In genomic region chr1:221310180-221310579, GRCh38 we compare ENCODE assay signal across 21 cellular contexts.
DNase-seq lines count a peak whose midpoint lies in the region; ATAC-seq lines count a peak whose summit lies in the region.
"Had no signal": no experiment of that assay in that cellular context is flagged by ENCODE, and none has a peak within 500 bp of the region (broad histone marks: within the 10 kb centered on the region; RNA-seq: fewer than 3 reads in every experiment).

No MANE protein-coding gene starts in this region.

- no peaks in the 10 kb centered on the region for H3K79me2 ChIP-seq in mesendoderm (ENCODE audit: control insufficient read depth, insufficient read depth, low read length)
- H3K79me2 ChIP-seq: parathyroid adenoma had no signal

- H3K36me3 ChIP-seq in mesendoderm (ENCODE audit: control insufficient read depth, insufficient read depth, low read length), result no peaks in the 10 kb centered on the region
- H3K36me3 ChIP-seq in CD8-positive, alpha-beta memory T cell (ENCODE audit: insufficient read depth, low read length), result no peaks in the 10 kb centered on the region
- H3K36me3 ChIP-seq: esophagus muscularis mucosa, SJCRH30, suprapubic skin had no signal

- CTCF ChIA-PET in CD8-positive, alpha-beta memory T cell (lab: Charles Lee), result no interaction called here

- H3K4me2 ChIP-seq in mesendoderm (ENCODE audit: low read length), result no peak overlapping the region

- no peak for ATAC-seq in HG03097 (IDR thresholded peaks at IDR 0.05; ENCODE audit: low FRiP score, unreplicated experiment)

- no peaks in the 10 kb centered on the region for H3K27me3 ChIP-seq in mesendoderm (ENCODE audit: insufficient read depth, low read length, poor library complexity)
- H3K27me3 ChIP-seq in CD8-positive, alpha-beta memory T cell (ENCODE audit: insufficient read depth, low read length, poor library complexity, severe bottlenecking), result no peaks in the 10 kb centered on the region
- H3K27me3 ChIP-seq: esophagus muscularis mucosa, SJCRH30, suprapubic skin had no signal

- no peak overlapping the region for H3K4me3 Mint-ChIP-seq in CD8-positive, alpha-beta memory T cell
- H3K4me3 Mint-ChIP-seq: activated B cell treated with CpG ODN at 0.5 μM for 24 hours; activated naive CD8-positive, alpha-beta T cell had no signal

- no peaks in the 10 kb centered on the region for H3K36me3 Mint-ChIP-seq in CD8-positive, alpha-beta memory T cell
- H3K36me3 Mint-ChIP-seq: activated naive CD8-positive, alpha-beta T cell; brain had no signal

- H3K4ac ChIP-seq in mesendoderm (ENCODE audit: low read depth, low read length), result no peak overlapping the region

- H3K18ac ChIP-seq in mesendoderm (ENCODE audit: low read length), result no peak overlapping the region

- no peak overlapping the region for H2AK5ac ChIP-seq in mesendoderm (ENCODE audit: low read length)

- no peaks in the 10 kb centered on the region for H3K4me1 Mint-ChIP-seq in CD8-positive, alpha-beta memory T cell
- H3K4me1 Mint-ChIP-seq: activated B cell treated with CpG ODN at 0.5 μM for 24 hours had no signal

- H3K4me3 ChIP-seq in mesendoderm (ENCODE audit: low read length), result no peak overlapping the region
- H3K4me3 ChIP-seq in CD8-positive, alpha-beta memory T cell (ENCODE audit: low read length), result no peak overlapping the region
- H3K4me3 ChIP-seq: esophagus muscularis mucosa, SJCRH30, suprapubic skin had no signal

- POLR2A ChIA-PET in CD8-positive, alpha-beta memory T cell (lab: Charles Lee), result no interaction called here

- H4K8ac ChIP-seq in mesendoderm (ENCODE audit: low read depth, low read length), result no peak overlapping the region

- H3K27ac Mint-ChIP-seq in CD8-positive, alpha-beta memory T cell, result no peak overlapping the region
- H3K27ac Mint-ChIP-seq: activated B cell treated with CpG ODN at 0.5 μM for 24 hours; activated naive CD8-positive, alpha-beta T cell had no signal

- peak; percentile 55 for DNase-seq in DMS79 (lab: John Stamatoyannopoulos, UW)
- peak; percentile 87 for DNase-seq in NCI-H1436 (lab: John Stamatoyannopoulos, UW)
- peak; percentile 93 for DNase-seq in NCI-H446 treated with DMSO at 0.1 percent for 48 hours (lab: John Stamatoyannopoulos, UW)
- peak; percentile 97 for DNase-seq in mesendoderm
- no peak for DNase-seq in effector CD8-positive, alpha-beta T cell (lab: John Stamatoyannopoulos, UW)
- no peak for DNase-seq in CD8-positive, alpha-beta memory T cell
- DNase-seq: activated B cell treated with CpG ODN at 0.5 μM for 24 hours; Caco-2; dorsolateral prefrontal cortex; Karpas-422; NCI-H187 treated with DMSO at 0.1 percent for 48 hours; OCI-M1; SJCRH30; stimulated activated CD4-positive, alpha-beta T cell treated with anti-CD3 and anti-CD28 coated beads, Interleukin-4, amount 100 ng/mL, for 1 hour; T-helper 2 cell had no signal

- no peak overlapping the region for H3K23ac ChIP-seq in mesendoderm (ENCODE audit: low read length)

- no peak overlapping the region for H4K5ac ChIP-seq in mesendoderm (ENCODE audit: low read length)

- WGBS in mesendoderm (ENCODE audit: extremely low coverage, insufficient coverage, low lambda C conversion rate), result no CpG with 5 or more reads among the region's 4 CpGs

- peak overlapping the region; percentile 27 for H3K27ac ChIP-seq in mesendoderm (ENCODE audit: low read depth, low read length)
- no peak overlapping the region for H3K27ac ChIP-seq in CD8-positive, alpha-beta memory T cell (ENCODE audit: low read depth, low read length)
- H3K27ac ChIP-seq: dorsolateral prefrontal cortex, esophagus muscularis mucosa, parathyroid adenoma, SJCRH30, suprapubic skin had no signal

- H2BK5ac ChIP-seq in mesendoderm (ENCODE audit: low read length), result no peak overlapping the region

- H3K9me3 ChIP-seq in CD8-positive, alpha-beta memory T cell (ENCODE audit: low read length), result no peaks in the 10 kb centered on the region
- H3K9me3 ChIP-seq: Caco-2, esophagus muscularis mucosa, SJCRH30, suprapubic skin had no signal

- no peak overlapping the region for H3K9ac ChIP-seq in mesendoderm (ENCODE audit: low read length)
- H3K9ac ChIP-seq: parathyroid adenoma had no signal

- H3K79me1 ChIP-seq in mesendoderm (ENCODE audit: low read length), result no peaks in the 10 kb centered on the region

- H3K27me3 Mint-ChIP-seq in CD8-positive, alpha-beta memory T cell, result peaks cover 1 to 16% of the 10 kb centered on the region in 2 donors

- H3K56ac ChIP-seq in mesendoderm (ENCODE audit: low read length), result no peak overlapping the region

- H2BK120ac ChIP-seq in mesendoderm (ENCODE audit: low read depth, low read length), result no peak overlapping the region

- no peaks in the 10 kb centered on the region for H3K4me1 ChIP-seq in mesendoderm (ENCODE audit: control insufficient read depth, low read depth, low read length)
- H3K4me1 ChIP-seq in CD8-positive, alpha-beta memory T cell (ENCODE audit: insufficient read depth, low read length), result no peaks in the 10 kb centered on the region
- H3K4me1 ChIP-seq: Caco-2, parathyroid adenoma, SJCRH30 had no signal

- H3K9me3 Mint-ChIP-seq in CD8-positive, alpha-beta memory T cell, result peaks cover 0 to 2% (median 0%) of the 10 kb centered on the region in 5 donors

- no peak overlapping the region for H2BK15ac ChIP-seq in mesendoderm (replicated peaks; ENCODE audit: low read depth)

Comparison
In these comparisons a context has a peak if more than half of its experiments do, and no peak if none do; other contexts are left out.
1. DNase-seq: peak in DMS79 (single experiment), NCI-H1436 (single experiment), NCI-H446 treated with DMSO at 0.1 percent for 48 hours (single experiment) and mesendoderm (single experiment); none in effector CD8-positive, alpha-beta T cell (single experiment) and CD8-positive, alpha-beta memory T cell (0 of 5).